In genomic region chr20:64084209-64085152, GRCh38 we compare ENCODE assay signal across 8 cellular contexts. TPM values are rescaled to one million over a fixed set of nuclear protein-coding genes. Genes with fewer than 3 reads are reported as not detected.
A peak's percentile ranks its signal among the peaks of the same experiment; 100 is the strongest.
DNase-seq lines count a peak whose midpoint lies in the region; ATAC-seq and TF ChIP-seq lines count a peak whose summit lies in the region.

Gene LKAAEAR1, minus strand, starts transcription at chr20:64084398. Its CDS starts 179 bp downstream, at chr20:64084219.

- intact Hi-C loops in activated CD4-positive, alpha-beta T cell treated with anti-CD3 and anti-CD28 coated beads for 36 hours (cut with DNase I, micrococcal nuclease), result loop anchor here in 1 of 2 experiments (5.0 kb wide), 1 partner anchor 173 kb away; the partner anchor contains the start of gene PCMTD2
- intact Hi-C loops in activated B cell treated with CpG ODN at 0.5 μM for 24 hours (cut with micrococcal nuclease), result loop anchor here (1.0 kb wide), 1 partner anchor 16 kb away; no protein-coding TSS in a partner anchor

- POLR2A ChIA-PET in activated CD4-positive, alpha-beta T cell treated with anti-CD3 and anti-CD28 coated beads for 36 hours (lab: Charles Lee), result no interaction called here
- POLR2A ChIA-PET in activated B cell treated with CpG ODN at 0.5 μM for 24 hours (lab: Charles Lee), result interaction anchor here (0.7 to 2.0 kb wide), 8 partner anchors 15 to 443 kb away, joined by 3 to 23 read pairs (median 7); partner anchors contain the start of genes NPBWR2, PCMTD2 and TCEA2

- peaks cover 8% of the 10 kb centered on the region for H3K4me1 ChIP-seq in iPS-15b (ENCODE audit: control insufficient read depth, insufficient read depth, low read length)
- peaks cover 0 to 46% (median 35%) of the 10 kb centered on the region in 5 donors for H3K4me1 ChIP-seq in subcutaneous abdominal adipose tissue (ENCODE audit: control insufficient read depth in 5 of 5, insufficient read depth in 5 of 5, low read length in 5 of 5)
- H3K4me1 ChIP-seq in foreskin keratinocyte, result no peaks in the 10 kb centered on the region

- H3K36me3 Mint-ChIP-seq in activated CD4-positive, alpha-beta T cell treated with anti-CD3 and anti-CD28 coated beads for 36 hours (ENCODE audit: low read depth), result no peaks in the 10 kb centered on the region
- H3K36me3 Mint-ChIP-seq in activated B cell treated with CpG ODN at 0.5 μM for 24 hours (ENCODE audit: low read depth), result no peaks in the 10 kb centered on the region

- H3K9ac ChIP-seq in iPS-15b (ENCODE audit: low read depth, low read length) (peak within 1 kb of the TSS; percentile 47), subcutaneous abdominal adipose tissue (ENCODE audit: low read length in 5 of 5) (peak within 1 kb of the TSS in 1 of 5 donors; percentile 41)

- H3K36me3 ChIP-seq in iPS-15b (ENCODE audit: control insufficient read depth, insufficient read depth, low read length) (no peaks in the 10 kb centered on the region), subcutaneous abdominal adipose tissue (ENCODE audit: control insufficient read depth in 5 of 5, insufficient read depth in 5 of 5, low read length in 5 of 5) (no peaks in the 10 kb centered on the region)

- H3K27ac Mint-ChIP-seq in activated CD4-positive, alpha-beta T cell treated with anti-CD3 and anti-CD28 coated beads for 36 hours, result peak within 1 kb of the TSS; percentile 60
- H3K27ac Mint-ChIP-seq in activated B cell treated with CpG ODN at 0.5 μM for 24 hours, result peak within 1 kb of the TSS; percentile 61

- peaks cover 4% of the 10 kb centered on the region for H3K27me3 Mint-ChIP-seq in activated CD4-positive, alpha-beta T cell treated with anti-CD3 and anti-CD28 coated beads for 36 hours
- H3K27me3 Mint-ChIP-seq in activated B cell treated with CpG ODN at 0.5 μM for 24 hours, result peaks cover 4% of the 10 kb centered on the region

- H3K4me1 Mint-ChIP-seq in activated CD4-positive, alpha-beta T cell treated with anti-CD3 and anti-CD28 coated beads for 36 hours, result peaks cover 26% of the 10 kb centered on the region
- peaks cover 39% of the 10 kb centered on the region for H3K4me1 Mint-ChIP-seq in activated B cell treated with CpG ODN at 0.5 μM for 24 hours

- H3K4me3 ChIP-seq in iPS-15b (ENCODE audit: low read depth, low read length) (peak within 1 kb of the TSS; percentile 51), subcutaneous abdominal adipose tissue (ENCODE audit: low read depth in 1 of 5, low read length in 5 of 5) (peak within 1 kb of the TSS in 4 of 5 donors; percentile 32 to 77 (median 67))

- no peak for DNase-seq in activated CD4-positive, alpha-beta T cell treated with anti-CD3 and anti-CD28 coated beads for 36 hours
- DNase-seq in activated CD4-positive, alpha-beta T cell treated with anti-CD3 and anti-CD28 coated beads for 48 hours, result no peak
- no peak for DNase-seq in activated B cell treated with CpG ODN at 0.5 μM for 24 hours
- DNase-seq in cerebellum (ENCODE audit: low spot score), result no peak
- DNase-seq in foreskin keratinocyte, result no peak

- H3K27me3 ChIP-seq in iPS-15b (ENCODE audit: control insufficient read depth, insufficient read depth, low read length) (peaks cover 40% of the 10 kb centered on the region), subcutaneous abdominal adipose tissue (ENCODE audit: control insufficient read depth in 5 of 5, insufficient read depth in 4 of 5, low read length in 5 of 5) (peaks cover 19 to 38% (median 33%) of the 10 kb centered on the region in 5 donors), foreskin keratinocyte (peaks cover 56% of the 10 kb centered on the region)

- peak; percentile 1 for ATAC-seq in activated CD4-positive, alpha-beta T cell treated with anti-CD3 and anti-CD28 coated beads for 36 hours
- ATAC-seq in activated B cell treated with CpG ODN at 0.5 μM for 24 hours (ENCODE audit: low read depth) (no peak), GM19463 (IDR thresholded peaks at IDR 0.05; ENCODE audit: unreplicated experiment) (no peak), foreskin keratinocyte (no peak)

- no peaks in the 10 kb centered on the region for H3K9me3 ChIP-seq in iPS-15b (ENCODE audit: control insufficient read depth, insufficient read depth, low read length)
- no peaks in the 10 kb centered on the region for H3K9me3 ChIP-seq in subcutaneous abdominal adipose tissue (ENCODE audit: control insufficient read depth in 5 of 5, low read length in 5 of 5)

- H3K27ac ChIP-seq in subcutaneous abdominal adipose tissue (ENCODE audit: low read depth, low read length), result no peak within 1 kb of the TSS
- no peak within 1 kb of the TSS for H3K27ac ChIP-seq in foreskin keratinocyte

- peak within 1 kb of the TSS; percentile 74 for H3K4me3 Mint-ChIP-seq in activated CD4-positive, alpha-beta T cell treated with anti-CD3 and anti-CD28 coated beads for 36 hours
- peak within 1 kb of the TSS; percentile 88 for H3K4me3 Mint-ChIP-seq in activated B cell treated with CpG ODN at 0.5 μM for 24 hours

- TF ChIP-seq CTCF in activated B cell treated with CpG ODN at 0.5 μM for 24 hours (IDR thresholded peaks at IDR 0.05) (no peak), foreskin keratinocyte (conservative IDR thresholded peaks at IDR 0.05) (no peak)

- CTCF ChIA-PET in activated CD4-positive, alpha-beta T cell treated with anti-CD3 and anti-CD28 coated beads for 36 hours (lab: Charles Lee), result interaction anchor here (0.5 to 3.0 kb wide), 8 partner anchors 15 to 128 kb away, joined by 3 to 23 read pairs (median 4); partner anchors contain the start of gene UCKL1
- CTCF ChIA-PET in activated B cell treated with CpG ODN at 0.5 μM for 24 hours (lab: Charles Lee), result interaction anchor here (1.1 to 7.5 kb wide), 10 partner anchors 15 to 104 kb away, joined by 3 to 80 read pairs (median 6); partner anchors contain the start of genes C20orf204, PRPF6 and SAMD10

- no peaks in the 10 kb centered on the region for H3K9me3 Mint-ChIP-seq in activated CD4-positive, alpha-beta T cell treated with anti-CD3 and anti-CD28 coated beads for 36 hours (ENCODE audit: low read depth)
- no peaks in the 10 kb centered on the region for H3K9me3 Mint-ChIP-seq in activated B cell treated with CpG ODN at 0.5 μM for 24 hours

RNA-seq across cellular contexts. Expression of gene LKAAEAR1, which starts in this region (rescaled TPM):
- total RNA-seq in activated CD4-positive, alpha-beta T cell treated with anti-CD3 and anti-CD28 coated beads for 36 hours, result under 1 TPM; 0.30 to 0.46 TPM
- total RNA-seq in activated B cell treated with CpG ODN at 0.5 μM for 24 hours (0.31 TPM in 1 of 2 replicates, not detected in the other), cerebellum (0.36 TPM), foreskin keratinocyte (0.17 TPM in 1 of 2 replicates, not detected in the other)
- polyA plus RNA-seq in foreskin keratinocyte, result 0.12 TPM in 1 of 2 replicates, not detected in the other

Comparison
In these comparisons a context has a peak if more than half of its experiments do, and no peak if none do; other contexts are left out.
1. Peak in ATAC-seq in activated CD4-positive, alpha-beta T cell treated with anti-CD3 and anti-CD28 coated beads for 36 hours; RNA of the gene not detected or under 1 TPM.